Comparison of ENCODE assay signal across 13 cellular contexts in the genomic region with DNA sequence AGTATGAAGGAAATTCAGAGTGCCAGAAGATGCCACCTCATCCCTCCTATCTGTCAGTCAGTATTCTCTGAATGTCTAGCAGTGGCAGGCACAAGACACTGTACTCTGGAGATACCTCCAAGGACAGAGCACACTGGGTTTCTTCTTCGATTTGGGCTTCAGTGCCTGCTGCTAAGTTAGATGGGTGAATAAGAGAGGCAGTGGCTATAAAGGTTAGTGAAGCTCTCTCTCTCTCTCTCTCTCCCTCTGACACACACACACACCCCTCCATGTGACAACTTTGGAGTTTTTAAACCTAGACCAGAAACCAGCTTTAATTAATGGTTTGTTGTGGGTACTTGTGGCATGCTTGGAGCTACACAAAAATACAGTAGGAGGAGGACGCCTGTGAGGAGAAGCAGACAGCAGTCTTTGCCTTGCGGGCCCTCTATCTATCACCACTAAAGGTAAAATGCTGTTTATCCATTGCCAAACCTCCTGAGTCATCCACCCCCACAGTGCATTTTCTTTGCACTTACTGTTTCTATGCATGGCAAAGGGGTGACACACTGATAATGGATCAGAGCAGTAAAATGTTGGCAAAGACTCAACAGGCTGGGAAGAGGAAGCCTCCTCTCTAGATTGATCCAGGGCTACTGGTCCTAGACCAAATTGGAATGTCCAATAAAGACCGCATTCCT.
DNase-seq lines count a peak whose midpoint lies in the region; ATAC-seq, FAIRE-seq and TF ChIP-seq lines count a peak whose summit lies in the region.
"Had no signal": no experiment of that assay in that cellular context is flagged by ENCODE, and none has a peak within 500 bp of the region (broad histone marks: within the 10 kb centered on the region; RNA-seq: fewer than 3 reads in every experiment).

No MANE protein-coding gene starts in this region.

- H3K4me3 ChIP-seq in breast epithelium = no peak overlapping the region
- H3K4me3 ChIP-seq in foreskin fibroblast (ENCODE audit: low read depth in 1 of 2, low read length in 2 of 2) = no peak overlapping the region
- H3K4me3 ChIP-seq: BLaER1, uterus had no signal

- H3K27ac Mint-ChIP-seq in MCF 10A (ENCODE audit: low read depth, unreplicated experiment) = peak overlapping the region; percentile 52

- H3K4me1 ChIP-seq in breast epithelium = no peaks in the 10 kb centered on the region

- H3K4me1 Mint-ChIP-seq in MCF 10A (ENCODE audit: insufficient read depth, unreplicated experiment) = peaks cover 19% of the 10 kb centered on the region

- no peak for TF ChIP-seq POLR2A in breast epithelium (IDR thresholded peaks at IDR 0.05)

- H3K4me3 Mint-ChIP-seq in MCF 10A (ENCODE audit: unreplicated experiment) = no peak overlapping the region

- no peaks in the 10 kb centered on the region for H3K9me3 Mint-ChIP-seq in MCF 10A (ENCODE audit: unreplicated experiment)

- TF ChIP-seq CTCF in MCF 10A (IDR thresholded peaks at IDR 0.05; ENCODE audit: unreplicated experiment) = no peak
- TF ChIP-seq CTCF in breast epithelium (IDR thresholded peaks at IDR 0.05) = no peak
- no peak for TF ChIP-seq CTCF in foreskin fibroblast (IDR thresholded peaks at IDR 0.05; ENCODE audit: low read depth, low read length)

- POLR2A ChIA-PET in MCF 10A (lab: Yijun Ruan, JAX) = interaction anchor here (0.6 to 1.1 kb wide), 3 partner anchors 48 to 467 kb away, joined by 3 read pairs; no protein-coding TSS in a partner anchor

- H3K27ac ChIP-seq in breast epithelium = no peak overlapping the region
- H3K27ac ChIP-seq: BLaER1, uterus had no signal

- CTCF ChIA-PET in MCF 10A (lab: Yijun Ruan, JAX) = interaction anchor here (0.8 to 1.7 kb wide), 8 partner anchors 9 to 556 kb away, joined by 3 to 13 read pairs (median 4); no protein-coding TSS in a partner anchor

- peaks cover 0 to 14% of the 10 kb centered on the region in 2 donors for H3K27me3 ChIP-seq in breast epithelium

- ATAC-seq in HG03175 (IDR thresholded peaks at IDR 0.05; ENCODE audit: unreplicated experiment) (no peak), HG02973 (IDR thresholded peaks at IDR 0.05; ENCODE audit: unreplicated experiment) (no peak)

- FAIRE-seq in urothelium cell line (lab: Jason Lieb, UNC) = peak; percentile 96

- BruUV-seq in MCF 10A (replicated peaks; lab: Mats Ljungman, UMichigan) = no TSS peak

- no peaks in the 10 kb centered on the region for H3K36me3 Mint-ChIP-seq in MCF 10A (ENCODE audit: insufficient read depth, unreplicated experiment)

- no peaks in the 10 kb centered on the region for H3K9me3 ChIP-seq in breast epithelium
- H3K9me3 ChIP-seq: BLaER1, uterus had no signal

- H3K27me3 Mint-ChIP-seq in MCF 10A (ENCODE audit: insufficient read depth, unreplicated experiment) = no peaks in the 10 kb centered on the region

- H3K36me3 ChIP-seq in breast epithelium = no peaks in the 10 kb centered on the region
- H3K36me3 ChIP-seq: BLaER1, uterus had no signal

- DNase-seq in MCF 10A (ENCODE audit: unreplicated experiment) (peak; percentile 95), breast epithelium (ENCODE audit: low spot score in 2 of 2) (no peak), SW480 (ENCODE audit: low spot score) (peak; percentile 94), foreskin fibroblast (peak; percentile 97 to 98), urothelium cell line (ENCODE audit: low spot score) (peak; percentile 89), nucleus accumbens (lab: John Stamatoyannopoulos, UW) (no peak)
- DNase-seq: activated T-cell treated with anti-CD3 and anti-CD28 coated beads for 4 hours, NCI-H2107, posterior cingulate gyrus, uterus had no signal

- intact Hi-C loops in MCF 10A (cut with micrococcal nuclease) (loop anchor here (2.0 to 5.0 kb wide), 2 partner anchors 448 to 557 kb away; no protein-coding TSS in a partner anchor), breast epithelium (cut with DNase I; ENCODE audit: low total_unique reads) (no loop called here)

Comparison
In these comparisons a context has a peak if more than half of its experiments do, and no peak if none do; other contexts are left out.
1. DNase-seq: peak in MCF 10A (single experiment), SW480 (single experiment), foreskin fibroblast (2 of 2) and urothelium cell line (single experiment); none in breast epithelium (0 of 2) and nucleus accumbens (0 of 56).